In the genomic region with DNA sequence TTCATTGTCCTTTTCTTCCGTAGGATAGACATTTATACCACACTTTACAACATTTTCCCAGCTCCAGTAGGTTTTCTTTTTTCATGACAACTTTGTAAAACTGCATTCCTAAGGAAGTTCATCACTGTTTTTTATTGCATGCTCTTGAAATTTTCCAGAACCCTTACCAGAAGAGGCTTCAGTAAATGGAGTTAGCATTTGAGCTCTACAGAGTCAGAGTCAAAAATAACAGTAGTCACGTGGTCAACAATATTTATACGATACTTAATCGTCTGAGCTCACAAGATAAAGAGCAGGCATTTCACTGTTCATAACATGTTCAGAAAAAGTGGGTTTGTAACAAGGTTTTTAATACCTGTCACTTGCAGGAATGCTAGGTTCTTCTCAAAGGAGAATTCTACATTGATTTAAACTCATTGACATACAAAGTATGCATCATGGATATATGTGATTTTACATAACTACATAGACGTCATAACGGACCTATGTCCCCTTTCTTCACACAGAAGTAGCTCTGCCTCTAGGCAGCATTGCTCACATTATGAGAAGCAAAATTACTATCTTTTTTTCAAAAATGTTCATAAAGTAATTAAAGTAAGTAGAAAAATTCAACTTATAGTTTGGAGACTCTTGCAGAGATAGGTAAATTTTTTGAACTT, we compare ENCODE assay signal across 1 cellular context.
A peak's percentile ranks its signal among the peaks of the same experiment; 100 is the strongest.
TF ChIP-seq lines count a peak whose summit lies in the region.

No MANE protein-coding gene starts in this region.

TF ChIP-seq in SK-N-SH, 30 proteins besides CTCF, POLR2A, EP300 and RAD21 (continued from another document):
- TF ChIP-seq, protein P1, sequence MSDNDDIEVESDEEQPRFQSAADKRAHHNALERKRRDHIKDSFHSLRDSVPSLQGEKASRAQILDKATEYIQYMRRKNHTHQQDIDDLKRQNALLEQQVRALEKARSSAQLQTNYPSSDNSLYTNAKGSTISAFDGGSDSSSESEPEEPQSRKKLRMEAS (IDR thresholded peaks at IDR 0.05; ENCODE audit: low read depth) = peak; percentile 78
- TF ChIP-seq SMC3 (IDR thresholded peaks at IDR 0.05; ENCODE audit: low read depth, low read length) = no peak
- no peak; the same call in 1 of the 2 replicates for TF ChIP-seq RXRA (IDR thresholded peaks at IDR 0.05; ENCODE audit: borderline replicate concordance, low read depth)
- TF ChIP-seq, protein P2, sequence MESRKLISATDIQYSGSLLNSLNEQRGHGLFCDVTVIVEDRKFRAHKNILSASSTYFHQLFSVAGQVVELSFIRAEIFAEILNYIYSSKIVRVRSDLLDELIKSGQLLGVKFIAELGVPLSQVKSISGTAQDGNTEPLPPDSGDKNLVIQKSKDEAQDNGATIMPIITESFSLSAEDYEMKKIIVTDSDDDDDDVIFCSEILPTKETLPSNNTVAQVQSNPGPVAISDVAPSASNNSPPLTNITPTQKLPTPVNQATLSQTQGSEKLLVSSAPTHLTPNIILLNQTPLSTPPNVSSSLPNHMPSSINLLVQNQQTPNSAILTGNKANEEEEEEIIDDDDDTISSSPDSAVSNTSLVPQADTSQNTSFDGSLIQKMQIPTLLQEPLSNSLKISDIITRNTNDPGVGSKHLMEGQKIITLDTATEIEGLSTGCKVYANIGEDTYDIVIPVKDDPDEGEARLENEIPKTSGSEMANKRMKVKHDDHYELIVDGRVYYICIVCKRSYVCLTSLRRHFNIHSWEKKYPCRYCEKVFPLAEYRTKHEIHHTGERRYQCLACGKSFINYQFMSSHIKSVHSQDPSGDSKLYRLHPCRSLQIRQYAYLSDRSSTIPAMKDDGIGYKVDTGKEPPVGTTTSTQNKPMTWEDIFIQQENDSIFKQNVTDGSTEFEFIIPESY (IDR thresholded peaks at IDR 0.05; ENCODE audit: borderline replicate concordance, low read depth) = no peak
- TF ChIP-seq FOXM1 (IDR thresholded peaks at IDR 0.05; ENCODE audit: low read depth) = 0 out of 2 replicates have a peak, but pooled peaks have one; percentile 53
- TF ChIP-seq RFX5 (IDR thresholded peaks at IDR 0.05; ENCODE audit: low read length) = no peak
- no peak for TF ChIP-seq GABPA (IDR thresholded peaks at IDR 0.05; ENCODE audit: low read depth)
- TF ChIP-seq POLR2AphosphoS5 (IDR thresholded peaks at IDR 0.05; ENCODE audit: low read depth, low read length) = peak; percentile 59; the same call in 1 of the 2 replicates
- TF ChIP-seq TEAD4 (IDR thresholded peaks at IDR 0.05; ENCODE audit: borderline replicate concordance, insufficient read depth) = peak; percentile 75; the same call in 1 of the 2 replicates
- peak; percentile 94 for TF ChIP-seq TCF12 (IDR thresholded peaks at IDR 0.05)
- TF ChIP-seq SIN3A (IDR thresholded peaks at IDR 0.05; ENCODE audit: borderline replicate concordance, low read depth, low read length) = no peak
- no peak for TF ChIP-seq EZH2phosphoT487 (IDR thresholded peaks at IDR 0.05; ENCODE audit: borderline replicate concordance, low read depth)
- 0 out of 2 replicates have a peak, but pooled peaks have one; percentile 64 for TF ChIP-seq MEF2A (IDR thresholded peaks at IDR 0.05; ENCODE audit: borderline replicate concordance, low read depth)
- TF ChIP-seq, protein P3, sequence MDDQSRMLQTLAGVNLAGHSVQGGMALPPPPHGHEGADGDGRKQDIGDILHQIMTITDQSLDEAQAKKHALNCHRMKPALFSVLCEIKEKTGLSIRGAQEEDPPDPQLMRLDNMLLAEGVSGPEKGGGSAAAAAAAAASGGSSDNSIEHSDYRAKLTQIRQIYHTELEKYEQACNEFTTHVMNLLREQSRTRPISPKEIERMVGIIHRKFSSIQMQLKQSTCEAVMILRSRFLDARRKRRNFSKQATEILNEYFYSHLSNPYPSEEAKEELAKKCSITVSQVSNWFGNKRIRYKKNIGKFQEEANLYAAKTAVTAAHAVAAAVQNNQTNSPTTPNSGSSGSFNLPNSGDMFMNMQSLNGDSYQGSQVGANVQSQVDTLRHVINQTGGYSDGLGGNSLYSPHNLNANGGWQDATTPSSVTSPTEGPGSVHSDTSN (IDR thresholded peaks at IDR 0.05) = peak; percentile 84
